29 cellular contexts compared by ENCODE assay signal in genomic region chr10:111820471-111820870, GRCh38.
"Had no signal": no experiment of that assay in that cellular context is flagged by ENCODE, and none has a peak within 500 bp of the region (broad histone marks: within the 10 kb centered on the region; RNA-seq: fewer than 3 reads in every experiment).

No MANE protein-coding gene starts in this region.

- H3K9me3 ChIP-seq: stomach, suprapubic skin, testis, thoracic aorta, thyroid gland, tibial artery, tibial nerve, transverse colon, upper lobe of left lung, upper lobe of right lung, uterus, vagina had no signal

- H3K4me1 ChIP-seq: stomach, suprapubic skin, testis, thyroid gland, tibial nerve, upper lobe of left lung, upper lobe of right lung, vagina had no signal

- H3K4me3 Mint-ChIP-seq: stimulated activated effector memory CD8-positive, alpha-beta T cell treated with anti-CD3 and anti-CD28 coated beads, Interleukin-12 subunit alpha, Interleukin-12 subunit beta, amount 100 ng/mL, for 72 hours; stimulated activated memory B cell treated with anti-CD40 and anti-IgM and Interleukin-4, amounts not matched to agents 10 μg/mL and 1 μg/mL and 100 μg/mL, for 72 hours; stimulated activated naive B cell treated with anti-CD40 and anti-IgM and Interleukin-4, amounts not matched to agents 10 μg/mL and 1 μg/mL and 100 μg/mL, for 72 hours; stimulated activated naive CD8-positive, alpha-beta T cell treated with anti-CD3 and anti-CD28 coated beads, Interleukin-15, amount 100 ng/mL, for 72 hours; stimulated activated naive CD8-positive, alpha-beta T cell treated with anti-CD3 and anti-CD28 coated beads, Interleukin-15, Interleukin-2, amounts not matched to agents 100 ng/mL and 50 ng/mL, for 24 hours; type B pancreatic cell had no signal

- H3K27ac Mint-ChIP-seq: stimulated activated effector memory CD8-positive, alpha-beta T cell treated with anti-CD3 and anti-CD28 coated beads, Interleukin-12 subunit alpha, Interleukin-12 subunit beta, amount 100 ng/mL, for 72 hours; stimulated activated memory B cell treated with anti-CD40 and anti-IgM and Interleukin-4, amounts not matched to agents 10 μg/mL and 1 μg/mL and 100 μg/mL, for 72 hours; stimulated activated naive B cell treated with anti-CD40 and anti-IgM and Interleukin-4, amounts not matched to agents 10 μg/mL and 1 μg/mL and 100 μg/mL, for 72 hours; stimulated activated naive CD8-positive, alpha-beta T cell treated with anti-CD3 and anti-CD28 coated beads, Interleukin-15, amount 100 ng/mL, for 72 hours; stimulated activated naive CD8-positive, alpha-beta T cell treated with anti-CD3 and anti-CD28 coated beads, Interleukin-15, Interleukin-2, amounts not matched to agents 100 ng/mL and 50 ng/mL, for 24 hours; type B pancreatic cell had no signal

- H3K27me3 Mint-ChIP-seq: stimulated activated memory B cell treated with anti-CD40 and anti-IgM and Interleukin-4, amounts not matched to agents 10 μg/mL and 1 μg/mL and 100 μg/mL, for 72 hours; stimulated activated naive B cell treated with anti-CD40 and anti-IgM and Interleukin-4, amounts not matched to agents 10 μg/mL and 1 μg/mL and 100 μg/mL, for 72 hours; stimulated activated naive CD8-positive, alpha-beta T cell treated with anti-CD3 and anti-CD28 coated beads, Interleukin-15, amount 100 ng/mL, for 72 hours; stimulated activated naive CD8-positive, alpha-beta T cell treated with anti-CD3 and anti-CD28 coated beads, Interleukin-15, Interleukin-2, amounts not matched to agents 100 ng/mL and 50 ng/mL, for 24 hours had no signal

- H3K36me3 Mint-ChIP-seq: stimulated activated effector memory CD8-positive, alpha-beta T cell treated with anti-CD3 and anti-CD28 coated beads, Interleukin-12 subunit alpha, Interleukin-12 subunit beta, amount 100 ng/mL, for 72 hours; stimulated activated memory B cell treated with anti-CD40 and anti-IgM and Interleukin-4, amounts not matched to agents 10 μg/mL and 1 μg/mL and 100 μg/mL, for 72 hours; stimulated activated naive B cell treated with anti-CD40 and anti-IgM and Interleukin-4, amounts not matched to agents 10 μg/mL and 1 μg/mL and 100 μg/mL, for 72 hours; type B pancreatic cell had no signal

- H3K4me3 ChIP-seq: stomach, suprapubic skin, testis, thoracic aorta, thyroid gland, tibial artery, tibial nerve, transverse colon, upper lobe of left lung, upper lobe of right lung, uterus, vagina had no signal

- DNase-seq: stimulated activated CD4-positive, alpha-beta T cell treated with anti-CD3 and anti-CD28 coated beads, Interleukin-2, amount 100 ng/mL, for 48 hours; stimulated activated CD4-positive, alpha-beta T cell treated with anti-CD3 and anti-CD28 coated beads, Interleukin-4, amount 100 ng/mL, for 1 hour; stimulated activated CD4-positive, alpha-beta T cell treated with anti-CD3 and anti-CD28 coated beads, Interleukin-4, amount 100 ng/mL, for 24 hours; stimulated activated CD4-positive, alpha-beta T cell treated with anti-CD3 and anti-CD28 coated beads, Interleukin-4, amount 100 ng/mL, for 4 hours; stimulated activated CD8-positive, alpha-beta memory T cell treated with anti-CD3 and anti-CD28 coated beads, Interleukin-4, amount 100 ng/mL, for 48 hours; stimulated activated naive B cell treated with anti-CD40 and anti-IgM and Interleukin-4, amounts not matched to agents 10 μg/mL and 1 μg/mL and 100 μg/mL, for 72 hours; stimulated activated naive CD4-positive, alpha-beta T cell; stimulated activated naive CD4-positive, alpha-beta T cell treated with Interleukin-2 at 50 U/mL for 16 hours; stimulated activated naive CD8-positive, alpha-beta T cell treated with anti-CD3 and anti-CD28 coated beads, Interleukin-15, amount 100 ng/mL, for 72 hours; stimulated activated naive CD8-positive, alpha-beta T cell treated with anti-CD3 and anti-CD28 coated beads, Interleukin-15, Interleukin-2, amounts not matched to agents 100 U/mL and 50 U/mL, for 24 hours; stomach; substantia nigra; testis; thyroid gland; tibial artery; transverse colon; trophoblast cell; upper lobe of left lung; upper lobe of right lung; uterus had no signal

- H3K9me3 Mint-ChIP-seq: stimulated activated effector memory CD8-positive, alpha-beta T cell treated with anti-CD3 and anti-CD28 coated beads, Interleukin-12 subunit alpha, Interleukin-12 subunit beta, amount 100 ng/mL, for 72 hours; stimulated activated memory B cell treated with anti-CD40 and anti-IgM and Interleukin-4, amounts not matched to agents 10 μg/mL and 1 μg/mL and 100 μg/mL, for 72 hours; stimulated activated naive CD8-positive, alpha-beta T cell treated with anti-CD3 and anti-CD28 coated beads, Interleukin-15, amount 100 ng/mL, for 72 hours; stimulated activated naive CD8-positive, alpha-beta T cell treated with anti-CD3 and anti-CD28 coated beads, Interleukin-15, Interleukin-2, amounts not matched to agents 100 ng/mL and 50 ng/mL, for 24 hours; type B pancreatic cell had no signal

- H3K4me1 Mint-ChIP-seq: stimulated activated effector memory CD8-positive, alpha-beta T cell treated with anti-CD3 and anti-CD28 coated beads, Interleukin-12 subunit alpha, Interleukin-12 subunit beta, amount 100 ng/mL, for 72 hours; stimulated activated memory B cell treated with anti-CD40 and anti-IgM and Interleukin-4, amounts not matched to agents 10 μg/mL and 1 μg/mL and 100 μg/mL, for 72 hours; stimulated activated naive B cell treated with anti-CD40 and anti-IgM and Interleukin-4, amounts not matched to agents 10 μg/mL and 1 μg/mL and 100 μg/mL, for 72 hours; stimulated activated naive CD8-positive, alpha-beta T cell treated with anti-CD3 and anti-CD28 coated beads, Interleukin-15, amount 100 ng/mL, for 72 hours had no signal

- H3K27ac ChIP-seq: stomach, suprapubic skin, testis, thyroid gland, tibial artery, tibial nerve, transverse colon, upper lobe of left lung, upper lobe of right lung, uterus, vagina had no signal

- ATAC-seq: stimulated activated effector memory CD8-positive, alpha-beta T cell treated with anti-CD3 and anti-CD28 coated beads, Interleukin-12 subunit alpha, Interleukin-12 subunit beta, amount 100 ng/mL, for 72 hours; stimulated activated memory B cell treated with anti-CD40 and anti-IgM and Interleukin-4, amounts not matched to agents 10 μg/mL and 1 μg/mL and 100 μg/mL, for 72 hours; stimulated activated naive B cell treated with anti-CD40 and anti-IgM and Interleukin-4, amounts not matched to agents 10 μg/mL and 1 μg/mL and 100 μg/mL, for 72 hours; stimulated activated naive CD8-positive, alpha-beta T cell treated with anti-CD3 and anti-CD28 coated beads, Interleukin-15, amount 100 ng/mL, for 72 hours; stimulated activated naive CD8-positive, alpha-beta T cell treated with anti-CD3 and anti-CD28 coated beads, Interleukin-15, Interleukin-2, amounts not matched to agents 100 U/mL and 50 U/mL, for 24 hours; upper lobe of right lung had no signal

- H3K36me3 ChIP-seq: stomach, suprapubic skin, thoracic aorta, thyroid gland, tibial artery, tibial nerve, transverse colon, upper lobe of left lung, upper lobe of right lung, uterus, vagina had no signal

- FAIRE-seq: urothelium cell line had no signal

- H3K27me3 ChIP-seq: stomach, suprapubic skin, testis, thyroid gland, tibial artery, tibial nerve, transverse colon, upper lobe of left lung, upper lobe of right lung, uterus, vagina had no signal
